In genomic region chr3:34260991-34261365, GRCh38 we compare ENCODE assay signal across 14 cellular contexts.
A peak's percentile ranks its signal among the peaks of the same experiment; 100 is the strongest.
DNase-seq lines count a peak whose midpoint lies in the region; ATAC-seq and TF ChIP-seq lines count a peak whose summit lies in the region.
"Had no signal": no experiment of that assay in that cellular context is flagged by ENCODE, and none has a peak within 500 bp of the region (broad histone marks: within the 10 kb centered on the region; RNA-seq: fewer than 3 reads in every experiment).

No MANE protein-coding gene starts in this region.

- ATAC-seq in left cardiac atrium: peak; percentile 25 to 87
- peak; percentile 14 for ATAC-seq in left lung
- ATAC-seq: body of pancreas; CD8-positive, alpha-beta T cell had no signal

- no peak overlapping the region for H3K4me3 ChIP-seq in left ventricle myocardium inferior
- no peak overlapping the region for H3K4me3 ChIP-seq in left lung
- H3K4me3 ChIP-seq: body of pancreas, Peyer's patch had no signal

- H3K36me3 Mint-ChIP-seq in brain: no peaks in the 10 kb centered on the region
- H3K36me3 Mint-ChIP-seq in progenitor cell of endocrine pancreas (ENCODE audit: insufficient read depth): no peaks in the 10 kb centered on the region
- H3K36me3 Mint-ChIP-seq in activated CD4-positive, alpha-beta memory T cell treated with anti-CD3 and anti-CD28 coated beads for 36 hours: no peaks in the 10 kb centered on the region
- H3K36me3 Mint-ChIP-seq: CD8-positive, alpha-beta T cell had no signal

- DNase-seq in left cardiac atrium (no peak), left ventricle myocardium inferior (no peak), left lung (no peak), progenitor cell of endocrine pancreas (ENCODE audit: low spot score, unreplicated experiment) (no peak), retina (no peak), GM13976 (ENCODE audit: low spot score) (no peak)
- DNase-seq in activated CD4-positive, alpha-beta memory T cell treated with anti-CD3 and anti-CD28 coated beads for 36 hours: no peak
- DNase-seq: activated effector memory CD4-positive, alpha-beta T cell treated with anti-CD3 and anti-CD28 coated beads, Interleukin-2, amount 50 U/mL, for 16 hours; CD8-positive, alpha-beta T cell; NCI-H187 treated with DMSO at 0.1 percent for 48 hours; NCI-H524 treated with DMSO at 0.1 percent for 48 hours had no signal

- POLR2A ChIA-PET in activated CD4-positive, alpha-beta memory T cell treated with anti-CD3 and anti-CD28 coated beads for 36 hours (lab: Charles Lee): no interaction called here

- peaks cover 3% of the 10 kb centered on the region for H3K27me3 Mint-ChIP-seq in brain
- H3K27me3 Mint-ChIP-seq in progenitor cell of endocrine pancreas: peaks cover 5% of the 10 kb centered on the region
- peaks cover 7% of the 10 kb centered on the region for H3K27me3 Mint-ChIP-seq in activated CD4-positive, alpha-beta memory T cell treated with anti-CD3 and anti-CD28 coated beads for 36 hours

- intact Hi-C loops in left cardiac atrium (cut with DNase I): loop anchor here (5.0 to 10.0 kb wide), 2 partner anchors 414 to 421 kb away; no protein-coding TSS in a partner anchor
- intact Hi-C loops in left ventricle myocardium inferior (cut with micrococcal nuclease): no loop called here
- intact Hi-C loops in left lung (cut with DNase I): no loop called here
- intact Hi-C loops in activated CD4-positive, alpha-beta memory T cell treated with anti-CD3 and anti-CD28 coated beads for 36 hours (cut with micrococcal nuclease): no loop called here

- H3K4me1 ChIP-seq in left ventricle myocardium inferior (peaks cover 38% of the 10 kb centered on the region), left lung (peaks cover 0 to 9% of the 10 kb centered on the region in 2 donors)
- H3K4me1 ChIP-seq: body of pancreas, Peyer's patch had no signal

- no peaks in the 10 kb centered on the region for H3K9me3 ChIP-seq in left ventricle myocardium inferior (replicated peaks)
- H3K9me3 ChIP-seq in left lung: no peaks in the 10 kb centered on the region
- H3K9me3 ChIP-seq: body of pancreas, Peyer's patch had no signal

- CTCF ChIA-PET in activated CD4-positive, alpha-beta memory T cell treated with anti-CD3 and anti-CD28 coated beads for 36 hours (lab: Charles Lee): interaction anchor here (1.0 to 1.8 kb wide), 5 partner anchors 9 to 423 kb away, joined by 3 to 6 read pairs (median 6); no protein-coding TSS in a partner anchor

- H3K4me1 Mint-ChIP-seq in brain: peaks cover 60% of the 10 kb centered on the region
- peaks cover 16% of the 10 kb centered on the region for H3K4me1 Mint-ChIP-seq in progenitor cell of endocrine pancreas (ENCODE audit: low read depth)
- no peaks in the 10 kb centered on the region for H3K4me1 Mint-ChIP-seq in activated CD4-positive, alpha-beta memory T cell treated with anti-CD3 and anti-CD28 coated beads for 36 hours (ENCODE audit: low read depth)

- H3K4me3 Mint-ChIP-seq in brain (peak overlapping the region in 1 of 5 experiments; percentile 3), progenitor cell of endocrine pancreas (ENCODE audit: low read depth) (no peak overlapping the region)
- H3K4me3 Mint-ChIP-seq in activated CD4-positive, alpha-beta memory T cell treated with anti-CD3 and anti-CD28 coated beads for 36 hours: no peak overlapping the region
- H3K4me3 Mint-ChIP-seq: CD8-positive, alpha-beta T cell had no signal

- H3K36me3 ChIP-seq in left ventricle myocardium inferior: no peaks in the 10 kb centered on the region
- H3K36me3 ChIP-seq in left lung: no peaks in the 10 kb centered on the region
- H3K36me3 ChIP-seq: Peyer's patch had no signal

- no peak overlapping the region for H3K27ac ChIP-seq in left ventricle myocardium inferior (replicated peaks)
- no peak overlapping the region for H3K27ac ChIP-seq in left lung
- H3K27ac ChIP-seq: body of pancreas, Peyer's patch had no signal

- peak overlapping the region; percentile 49 to 96 (median 65) for H3K27ac Mint-ChIP-seq in brain
- H3K27ac Mint-ChIP-seq in progenitor cell of endocrine pancreas: no peak overlapping the region
- no peak overlapping the region for H3K27ac Mint-ChIP-seq in activated CD4-positive, alpha-beta memory T cell treated with anti-CD3 and anti-CD28 coated beads for 36 hours
- H3K27ac Mint-ChIP-seq: CD8-positive, alpha-beta T cell had no signal

- in situ Hi-C loops in GM13976 (cut with MboI; ENCODE audit: low sequenced_read_pairs, unreplicated experiment): no loop called here

- no peaks in the 10 kb centered on the region for H3K27me3 ChIP-seq in left ventricle myocardium inferior (ENCODE audit: low read depth)
- H3K27me3 ChIP-seq in left lung: no peaks in the 10 kb centered on the region
- H3K27me3 ChIP-seq: body of pancreas, Peyer's patch had no signal

- TF ChIP-seq CTCF in left ventricle myocardium inferior (IDR thresholded peaks at IDR 0.05; ENCODE audit: borderline replicate concordance) (no peak), brain (conservative IDR thresholded peaks at IDR 0.05) (no peak), left lung (IDR thresholded peaks at IDR 0.05) (no peak), progenitor cell of endocrine pancreas (IDR thresholded peaks at IDR 0.05; ENCODE audit: unreplicated experiment) (no peak), GM13976 (IDR thresholded peaks at IDR 0.05; ENCODE audit: borderline replicate concordance, control extremely low read depth, extremely low read depth, insufficient read depth, missing control alignments) (no peak)

- H3K9me3 Mint-ChIP-seq in brain (no peaks in the 10 kb centered on the region), progenitor cell of endocrine pancreas (ENCODE audit: low read depth) (no peaks in the 10 kb centered on the region)
- H3K9me3 Mint-ChIP-seq in activated CD4-positive, alpha-beta memory T cell treated with anti-CD3 and anti-CD28 coated beads for 36 hours: no peaks in the 10 kb centered on the region
- H3K9me3 Mint-ChIP-seq: CD8-positive, alpha-beta T cell had no signal

Comparison
In these comparisons a context has a peak if more than half of its experiments do, and no peak if none do; other contexts are left out.
1. intact Hi-C loops: an anchor here in left cardiac atrium (5.0 to 10.0 kb wide); none called in left ventricle myocardium inferior, left lung and activated CD4-positive, alpha-beta memory T cell treated with anti-CD3 and anti-CD28 coated beads for 36 hours.
2. H3K27ac Mint-ChIP-seq: peak in brain (5 of 5); none in progenitor cell of endocrine pancreas (single experiment) and activated CD4-positive, alpha-beta memory T cell treated with anti-CD3 and anti-CD28 coated beads for 36 hours (single experiment).